ENCODE assay signal across 9 cellular contexts in the genomic region with DNA sequence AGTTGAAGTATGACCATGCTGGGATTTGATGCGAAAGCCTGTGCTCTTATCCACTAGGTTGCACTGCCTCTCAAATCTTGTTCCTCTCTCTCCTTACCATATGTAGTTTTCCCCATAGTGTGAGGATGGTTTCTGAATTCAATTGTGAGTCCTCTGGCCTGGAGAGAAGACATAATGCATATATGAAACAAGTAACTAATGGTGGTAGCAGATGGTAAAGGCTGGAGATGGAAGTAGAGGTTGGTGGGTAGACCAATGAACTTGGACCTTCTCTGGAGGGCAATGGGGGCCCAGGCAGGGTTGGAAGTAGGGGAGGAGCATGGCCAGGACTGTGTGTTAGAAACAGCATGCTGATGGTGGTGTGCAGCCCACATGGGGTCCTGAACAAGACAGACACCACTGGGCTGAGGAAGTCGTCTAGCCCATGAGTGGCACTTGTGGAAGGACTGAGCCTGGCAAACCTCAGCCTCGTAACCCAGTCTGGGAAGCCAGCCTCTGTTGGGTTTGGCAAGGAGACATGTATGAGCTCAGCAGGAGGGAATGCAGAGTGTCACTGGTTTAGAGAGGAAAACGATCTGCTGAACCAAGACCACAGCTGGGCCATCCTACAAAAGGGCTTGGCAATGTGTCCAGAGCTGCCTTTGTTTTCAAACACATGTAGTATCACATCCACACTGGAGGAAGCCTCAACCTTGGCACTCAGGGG. TPM values are rescaled to one million over a fixed set of nuclear protein-coding genes. Genes with fewer than 3 reads are reported as not detected.
DNase-seq lines count a peak whose midpoint lies in the region; ATAC-seq and TF ChIP-seq lines count a peak whose summit lies in the region.
"Had no signal": no experiment of that assay in that cellular context is flagged by ENCODE, and none has a peak within 500 bp of the region (broad histone marks: within the 10 kb centered on the region; RNA-seq: fewer than 3 reads in every experiment).

No MANE protein-coding gene starts in this region.

- no peaks in the 10 kb centered on the region for H3K27me3 Mint-ChIP-seq in activated CD4-positive, alpha-beta T cell treated with anti-CD3 and anti-CD28 coated beads for 36 hours

- H3K36me3 Mint-ChIP-seq in activated CD4-positive, alpha-beta T cell treated with anti-CD3 and anti-CD28 coated beads for 36 hours (ENCODE audit: low read depth) = no peaks in the 10 kb centered on the region

- CTCF ChIA-PET in activated CD4-positive, alpha-beta T cell treated with anti-CD3 and anti-CD28 coated beads for 36 hours (lab: Charles Lee) = interaction anchor here (0.6 kb wide), 1 partner anchor 138 kb away, joined by 3 read pairs; no protein-coding TSS in a partner anchor

- peaks cover 0 to 75% (median 38%) of the 10 kb centered on the region in 4 donors for H3K4me1 ChIP-seq in tibial artery

- DNase-seq in NCI-H1092 (lab: John Stamatoyannopoulos, UW) (peak; percentile 41), dorsolateral prefrontal cortex (peak in 9 of 10 donors; percentile 31 to 80 (median 63)), lower leg skin (ENCODE audit: low spot score in 2 of 2) (peak; percentile 73 to 90), tibial artery (peak; percentile 72 to 91), activated gamma-delta T cell treated with Interleukin-2 at 50 U/mL for 16 hours (no peak), NCI-H446 (lab: John Stamatoyannopoulos, UW) (no peak), foreskin melanocyte (no peak)
- no peak for DNase-seq in activated CD4-positive, alpha-beta T cell treated with anti-CD3 and anti-CD28 coated beads for 36 hours
- DNase-seq: NCI-H524 treated with DMSO at 0.1 percent for 48 hours had no signal

- H3K36me3 ChIP-seq in tibial artery = no peaks in the 10 kb centered on the region

- no peak for TF ChIP-seq POLR2A in lower leg skin (IDR thresholded peaks at IDR 0.05)

- POLR2A ChIA-PET in activated CD4-positive, alpha-beta T cell treated with anti-CD3 and anti-CD28 coated beads for 36 hours (lab: Charles Lee) = no interaction called here

- H3K9me3 Mint-ChIP-seq in activated CD4-positive, alpha-beta T cell treated with anti-CD3 and anti-CD28 coated beads for 36 hours (ENCODE audit: low read depth) = no peaks in the 10 kb centered on the region

- TF ChIP-seq CTCF in dorsolateral prefrontal cortex (IDR thresholded peaks at IDR 0.05 in 54 of 56, conservative IDR thresholded peaks at IDR 0.05 in 2 of 56; ENCODE audit: low read depth in 1 of 56, partially characterized antibody in 56 of 56) (no peak), lower leg skin (IDR thresholded peaks at IDR 0.05) (no peak), tibial artery (IDR thresholded peaks at IDR 0.05) (no peak)

- intact Hi-C loops in dorsolateral prefrontal cortex (cut with DNase I) (loop anchor here in 1 of 2 donors (2.0 to 5.0 kb wide), 3 partner anchors 16 to 140 kb away; no protein-coding TSS in a partner anchor), lower leg skin (cut with DNase I; ENCODE audit: low total_unique reads) (no loop called here), tibial artery (cut with DNase I; ENCODE audit: low total_unique reads) (no loop called here)
- intact Hi-C loops in activated CD4-positive, alpha-beta T cell treated with anti-CD3 and anti-CD28 coated beads for 36 hours (cut with DNase I, micrococcal nuclease) = no loop called here

- H3K27me3 ChIP-seq in dorsolateral prefrontal cortex (no peaks in the 10 kb centered on the region), tibial artery (no peaks in the 10 kb centered on the region)

- no peak overlapping the region for H3K4me3 ChIP-seq in dorsolateral prefrontal cortex
- H3K4me3 ChIP-seq in lower leg skin (ENCODE audit: low read depth, poor library complexity, severe bottlenecking) = no peak overlapping the region
- no peak overlapping the region for H3K4me3 ChIP-seq in tibial artery

- peaks cover 0 to 4% (median 0%) of the 10 kb centered on the region in 3 donors for H3K9me3 ChIP-seq in tibial artery

- peak overlapping the region in 17 of 59 donors; percentile 5 to 63 (median 31) for H3K27ac ChIP-seq in dorsolateral prefrontal cortex
- peak overlapping the region; percentile 81 to 88 for H3K27ac ChIP-seq in tibial artery

- H3K4me1 Mint-ChIP-seq in activated CD4-positive, alpha-beta T cell treated with anti-CD3 and anti-CD28 coated beads for 36 hours = no peaks in the 10 kb centered on the region

- ATAC-seq in activated CD4-positive, alpha-beta T cell treated with anti-CD3 and anti-CD28 coated beads for 36 hours = no peak

- no peak overlapping the region for H3K4me3 Mint-ChIP-seq in activated CD4-positive, alpha-beta T cell treated with anti-CD3 and anti-CD28 coated beads for 36 hours

- WGBS in lower leg skin, 2 donors = 28 to 41% methylated on average over 4 of the region's 4 CpGs

- H3K27ac Mint-ChIP-seq in activated CD4-positive, alpha-beta T cell treated with anti-CD3 and anti-CD28 coated beads for 36 hours = no peak overlapping the region

RNA-seq across cellular contexts. Expression of a gene that starts 18.5 kb away (rescaled TPM):
- total RNA-seq in dorsolateral prefrontal cortex = 10 to 100 TPM in 40 of 120 experiments, 1 to 10 TPM in 80; 4.2 to 25.9 (median 8.8) TPM
- total RNA-seq in lower leg skin = 10 to 100 TPM; 40.4 to 81.5 (median 54.1) TPM
- total RNA-seq in activated CD4-positive, alpha-beta T cell treated with anti-CD3 and anti-CD28 coated beads for 36 hours = 1 to 10 TPM; 3.1 to 4.9 TPM

Comparison
In these comparisons a context has a peak if more than half of its experiments do, and no peak if none do; other contexts are left out.
1. DNase-seq: peak in NCI-H1092 (single experiment), dorsolateral prefrontal cortex (9 of 10), lower leg skin (2 of 2) and tibial artery (2 of 2); none in activated CD4-positive, alpha-beta T cell treated with anti-CD3 and anti-CD28 coated beads for 36 hours (single experiment), activated gamma-delta T cell treated with Interleukin-2 at 50 U/mL for 16 hours (single experiment), NCI-H446 (0 of 2) and foreskin melanocyte (single experiment).